ENCODE assay signal across 17 cellular contexts in genomic region chr5:138649316-138649720, GRCh38.
DNase-seq lines count a peak whose midpoint lies in the region; ATAC-seq, FAIRE-seq and TF ChIP-seq lines count a peak whose summit lies in the region.
"Had no signal": no experiment of that assay in that cellular context is flagged by ENCODE, and none has a peak within 500 bp of the region (broad histone marks: within the 10 kb centered on the region; RNA-seq: fewer than 3 reads in every experiment).

No MANE protein-coding gene starts in this region.

- no peak overlapping the region for H2AFZ ChIP-seq in HepG2 (ENCODE audit: low read length)

- H3K27ac ChIP-seq in kidney (ENCODE audit: low read depth in 2 of 2, low read length in 2 of 2) (no peak overlapping the region), HepG2 (ENCODE audit: extremely low read length, insufficient read depth, low read length) (no peak overlapping the region)
- H3K27ac ChIP-seq: thyroid gland had no signal

- in situ Hi-C loops in HepG2 (cut with HindIII; ENCODE audit: extremely low pct_ligation_motif_present, low pct_unique_long_range_greater_than_20kb) = loop anchor here (10.0 kb wide), 1 partner anchor 615 kb away; no protein-coding TSS in a partner anchor

- no peaks in the 10 kb centered on the region for H3K36me3 Mint-ChIP-seq in activated T-cell treated with anti-CD3 and anti-CD28 coated beads, Interleukin-2, amount 50 U/mL, for 4 hours (ENCODE audit: insufficient read depth)
- H3K36me3 Mint-ChIP-seq: naive B cell, T-cell had no signal

- H3K4me1 ChIP-seq in BE2C = peaks cover 39% of the 10 kb centered on the region
- peaks cover 9% of the 10 kb centered on the region for H3K4me1 ChIP-seq in NT2/D1 (ENCODE audit: insufficient read depth, insufficient read length)
- H3K4me1 ChIP-seq in kidney (ENCODE audit: control insufficient read depth in 1 of 2, insufficient read depth in 1 of 2, low read depth in 1 of 2, low read length in 2 of 2) = no peaks in the 10 kb centered on the region
- peaks cover 8% of the 10 kb centered on the region; the same call in 1 of the 2 replicates for H3K4me1 ChIP-seq in HepG2 (ENCODE audit: insufficient read depth, low read length)
- H3K4me1 ChIP-seq: thyroid gland had no signal

- no peaks in the 10 kb centered on the region for H3K9me3 ChIP-seq in BE2C
- H3K9me3 ChIP-seq in NT2/D1 (ENCODE audit: insufficient read depth, low read length) = no peaks in the 10 kb centered on the region
- H3K9me3 ChIP-seq in kidney (ENCODE audit: control insufficient read depth in 1 of 2, low read length in 2 of 2) = no peaks in the 10 kb centered on the region
- no peaks in the 10 kb centered on the region for H3K9me3 ChIP-seq in HepG2 (ENCODE audit: low read length)
- H3K9me3 ChIP-seq: thyroid gland had no signal

- TF ChIP-seq POLR2A in HepG2 (IDR thresholded peaks at IDR 0.05; ENCODE audit: insufficient read depth in 1 of 2, low read depth in 2 of 2, low read length in 2 of 2) = no peak

- H3K4me3 ChIP-seq in BE2C (ENCODE audit: low read depth, low read length) (no peak overlapping the region), H7 (ENCODE audit: insufficient read depth, low read depth, low read length) (no peak overlapping the region), NT2/D1 (ENCODE audit: insufficient read length, low read depth) (no peak overlapping the region), kidney (ENCODE audit: low read length in 2 of 2) (no peak overlapping the region), HepG2 (replicated peaks in 1 of 3; ENCODE audit: insufficient read depth in 1 of 3, low read depth in 2 of 3, low read length in 3 of 3) (no peak overlapping the region)
- H3K4me3 ChIP-seq: thyroid gland had no signal

- ATAC-seq in activated T-cell treated with anti-CD3 and anti-CD28 coated beads, Interleukin-2, amount 50 U/mL, for 4 hours = no peak
- no peak for ATAC-seq in HepG2
- ATAC-seq: T-cell had no signal

- 17% methylated on average over 3 of the region's 9 CpGs for WGBS in HepG2 (ENCODE audit: low lambda C conversion rate)

- H3K27me3 ChIP-seq in BE2C = no peaks in the 10 kb centered on the region
- H3K27me3 ChIP-seq in H7 (ENCODE audit: control insufficient read depth, insufficient read depth, low read length) = no peaks in the 10 kb centered on the region
- H3K27me3 ChIP-seq in NT2/D1 (ENCODE audit: insufficient read depth, insufficient read length) = no peaks in the 10 kb centered on the region
- peaks cover 8 to 43% of the 10 kb centered on the region in 2 experiments; a peak in 4 of 5 replicates for H3K27me3 ChIP-seq in HepG2 (ENCODE audit: control insufficient read depth in 1 of 2, insufficient read depth in 2 of 2, low read length in 2 of 2)
- H3K27me3 ChIP-seq: thyroid gland had no signal

- FAIRE-seq in kidney (lab: Jason Lieb, UNC) (no peak), HepG2 (lab: Jason Lieb, UNC) (no peak)

- H3K36me3 ChIP-seq in BE2C (no peaks in the 10 kb centered on the region), H7 (replicated peaks; ENCODE audit: control insufficient read depth, insufficient read depth, low read length) (no peaks in the 10 kb centered on the region), NT2/D1 (ENCODE audit: insufficient read depth, insufficient read length, low read length) (no peaks in the 10 kb centered on the region), kidney (ENCODE audit: control insufficient read depth in 1 of 2, insufficient read depth in 2 of 2, low read length in 2 of 2) (no peaks in the 10 kb centered on the region), HepG2 (replicated peaks in 1 of 2; ENCODE audit: control insufficient read depth in 1 of 2, insufficient read depth in 2 of 2, low read length in 2 of 2) (no peaks in the 10 kb centered on the region)
- H3K36me3 ChIP-seq: thyroid gland had no signal

- POLR2A ChIA-PET in HepG2 (lab: Yijun Ruan, JAX) = no interaction called here

- H3K9me3 Mint-ChIP-seq in activated T-cell treated with anti-CD3 and anti-CD28 coated beads, Interleukin-2, amount 50 U/mL, for 4 hours = no peaks in the 10 kb centered on the region
- H3K9me3 Mint-ChIP-seq: naive B cell, T-cell had no signal

- H3K9ac ChIP-seq in NT2/D1 (ENCODE audit: insufficient read length, low read depth) (peak overlapping the region; percentile 5), kidney (ENCODE audit: low read length in 2 of 2) (no peak overlapping the region), HepG2 (ENCODE audit: insufficient read depth, low read depth, low read length) (no peak overlapping the region)

- TF ChIP-seq RAD21 in HepG2 (CRISPR knock-in tag; IDR thresholded peaks at IDR 0.05) = no peak

- peaks cover 87% of the 10 kb centered on the region for H3K27me3 Mint-ChIP-seq in activated T-cell treated with anti-CD3 and anti-CD28 coated beads, Interleukin-2, amount 50 U/mL, for 4 hours (ENCODE audit: low read depth)

- no TSS peak for BruUV-seq in HepG2 (replicated peaks; lab: Mats Ljungman, UMichigan)

- peak; percentile 37 for DNase-seq in BE2C
- peak; percentile 65 for DNase-seq in H7
- peak; percentile 44 for DNase-seq in NT2/D1 (ENCODE audit: low read depth, low spot score)
- peak; percentile 81 for DNase-seq in kidney
- DNase-seq in MV-4-11 (lab: John Stamatoyannopoulos, UW) = no peak
- no peak for DNase-seq in epidermal melanocyte (ENCODE audit: insufficient read length, low spot score)
- no peak for DNase-seq in activated T-cell treated with anti-CD3 and anti-CD28 coated beads, Interleukin-2, amount 50 U/mL, for 4 hours
- no peak for DNase-seq in HepG2 (ENCODE audit: low spot score)
- DNase-seq: activated CD4-positive, CD25-positive, alpha-beta regulatory T cell treated with anti-CD3 and anti-CD28 coated beads, Interleukin-2, amount 50 U/mL, for 72 hours; activated CD8-positive, alpha-beta memory T cell treated with anti-CD3 and anti-CD28 coated beads, Interleukin-2, amount 50 U/mL, for 4 hours; activated naive CD4-positive, alpha-beta T cell treated with Interleukin-2 at 50 U/mL for 16 hours; naive B cell; NCI-H146; NCI-H748 treated with DMSO at 0.1 percent for 48 hours; RPMI8226; T-cell; thyroid gland had no signal

- CTCF ChIA-PET in HepG2 (lab: Yijun Ruan, JAX; ENCODE audit: low intra/inter-chr PET ratio, low total read pairs) = no interaction called here

- H3K79me2 ChIP-seq in HepG2 (ENCODE audit: insufficient read depth, low read length) = no peaks in the 10 kb centered on the region

- H3K4me2 ChIP-seq in HepG2 (ENCODE audit: low read depth, low read length) = no peak overlapping the region

- H3K4me3 Mint-ChIP-seq in activated T-cell treated with anti-CD3 and anti-CD28 coated beads, Interleukin-2, amount 50 U/mL, for 4 hours = no peak overlapping the region
- H3K4me3 Mint-ChIP-seq: T-cell had no signal

- intact Hi-C loops in kidney (cut with DNase I) (no loop called here), HepG2 (cut with micrococcal nuclease; ENCODE audit: unreplicated experiment) (no loop called here)

- TF ChIP-seq EP300 in HepG2 (IDR thresholded peaks at IDR 0.05; ENCODE audit: low read depth in 2 of 2, low read length in 2 of 2) (no peak), HepG2 (CRISPR knock-in tag; IDR thresholded peaks at IDR 0.05; ENCODE audit: borderline replicate concordance) (no peak)

- no peaks in the 10 kb centered on the region for H4K20me1 ChIP-seq in HepG2 (ENCODE audit: insufficient read depth, low read length)

- TF ChIP-seq CTCF in BE2C (IDR thresholded peaks at IDR 0.05; ENCODE audit: low read depth, low read length) (no peak), kidney (IDR thresholded peaks at IDR 0.05; ENCODE audit: borderline replicate concordance, extremely low read depth, insufficient read depth) (no peak), HepG2 (CRISPR knock-in tag; IDR thresholded peaks at IDR 0.05) (no peak)

- peaks cover 15% of the 10 kb centered on the region for H3K4me1 Mint-ChIP-seq in activated T-cell treated with anti-CD3 and anti-CD28 coated beads, Interleukin-2, amount 50 U/mL, for 4 hours (ENCODE audit: low read depth)

TF ChIP-seq in HepG2, 621 proteins besides CTCF, POLR2A, EP300 and RAD21 (continues in another document):
- TF ChIP-seq ATF6 (CRISPR knock-in tag; conservative IDR thresholded peaks at IDR 0.05) (no peak), ZNF331 (CRISPR knock-in tag; IDR thresholded peaks at IDR 0.05) (no peak)
- TF ChIP-seq, protein P1, sequence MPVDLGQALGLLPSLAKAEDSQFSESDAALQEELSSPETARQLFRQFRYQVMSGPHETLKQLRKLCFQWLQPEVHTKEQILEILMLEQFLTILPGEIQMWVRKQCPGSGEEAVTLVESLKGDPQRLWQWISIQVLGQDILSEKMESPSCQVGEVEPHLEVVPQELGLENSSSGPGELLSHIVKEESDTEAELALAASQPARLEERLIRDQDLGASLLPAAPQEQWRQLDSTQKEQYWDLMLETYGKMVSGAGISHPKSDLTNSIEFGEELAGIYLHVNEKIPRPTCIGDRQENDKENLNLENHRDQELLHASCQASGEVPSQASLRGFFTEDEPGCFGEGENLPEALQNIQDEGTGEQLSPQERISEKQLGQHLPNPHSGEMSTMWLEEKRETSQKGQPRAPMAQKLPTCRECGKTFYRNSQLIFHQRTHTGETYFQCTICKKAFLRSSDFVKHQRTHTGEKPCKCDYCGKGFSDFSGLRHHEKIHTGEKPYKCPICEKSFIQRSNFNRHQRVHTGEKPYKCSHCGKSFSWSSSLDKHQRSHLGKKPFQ (CRISPR knock-in tag; IDR thresholded peaks at IDR 0.05; ENCODE audit: insufficient replicate concordance) = no peak

Comparison
In these comparisons a context has a peak if more than half of its experiments do, and no peak if none do; other contexts are left out.
1. DNase-seq: peak in BE2C (single experiment), H7 (single experiment), NT2/D1 (single experiment) and kidney (single experiment); none in MV-4-11 (single experiment), epidermal melanocyte (single experiment), activated T-cell treated with anti-CD3 and anti-CD28 coated beads, Interleukin-2, amount 50 U/mL, for 4 hours (single experiment) and HepG2 (single experiment).